Comparison of ENCODE assay signal across 9 cellular contexts in the genomic region with DNA sequence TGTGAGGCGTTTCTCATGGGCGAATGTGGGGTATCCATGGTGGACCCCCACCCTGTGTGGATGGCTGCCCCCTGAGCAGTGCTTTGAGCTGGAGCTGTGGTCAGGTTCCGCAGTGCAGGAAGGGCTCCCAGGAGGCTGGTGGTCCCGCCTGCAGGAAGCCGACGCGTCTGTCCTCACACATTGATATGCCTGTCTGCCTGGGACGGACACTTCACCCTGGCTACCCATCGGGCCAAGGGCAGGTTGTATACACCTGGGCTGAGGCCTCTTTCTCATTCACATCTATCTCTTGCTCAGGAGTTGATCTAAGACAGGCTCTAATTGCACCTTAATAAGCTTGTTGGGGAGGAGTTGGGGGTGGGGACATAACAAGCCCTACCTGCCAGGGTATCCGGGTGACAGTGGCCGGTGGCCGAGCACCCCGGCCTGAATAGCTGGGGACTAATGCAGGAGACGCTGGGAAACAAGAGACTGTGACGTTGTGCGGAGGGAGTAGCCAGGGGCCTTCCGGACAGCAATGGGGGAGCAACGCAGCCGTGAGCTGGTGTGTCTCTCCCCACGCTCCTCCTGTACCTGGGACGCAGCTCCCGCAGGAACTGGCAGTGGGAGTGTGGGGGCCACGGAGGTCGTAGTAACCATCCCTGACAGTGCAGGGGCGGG. TPM values are rescaled to one million over a fixed set of nuclear protein-coding genes. Genes with fewer than 3 reads are reported as not detected.
A peak's percentile ranks its signal among the peaks of the same experiment; 100 is the strongest.
DNase-seq lines count a peak whose midpoint lies in the region; ATAC-seq and TF ChIP-seq lines count a peak whose summit lies in the region.
"Had no signal": no experiment of that assay in that cellular context is flagged by ENCODE, and none has a peak within 500 bp of the region (broad histone marks: within the 10 kb centered on the region; RNA-seq: fewer than 3 reads in every experiment).

No MANE protein-coding gene starts in this region.

- H3K27me3 ChIP-seq in CD4-positive, CD25-positive, alpha-beta regulatory T cell (ENCODE audit: control insufficient read depth, insufficient read depth, low read length) = no peaks in the 10 kb centered on the region

- H3K9me3 Mint-ChIP-seq in CD4-positive, CD25-positive, alpha-beta regulatory T cell = no peaks in the 10 kb centered on the region
- H3K9me3 Mint-ChIP-seq in nephron = no peaks in the 10 kb centered on the region
- H3K9me3 Mint-ChIP-seq: activated T-cell treated with anti-CD3 and anti-CD28 coated beads, Interleukin-2, amount 50 U/mL, for 72 hours had no signal

- no peaks in the 10 kb centered on the region for H3K4me1 ChIP-seq in CD4-positive, CD25-positive, alpha-beta regulatory T cell (ENCODE audit: control insufficient read depth, insufficient read depth, low read length, poor library complexity, severe bottlenecking)

- H3K27ac ChIP-seq in CD4-positive, CD25-positive, alpha-beta regulatory T cell (ENCODE audit: insufficient read depth, low read length, poor library complexity, severe bottlenecking) = no peak overlapping the region

- no peak overlapping the region for H3K27ac Mint-ChIP-seq in CD4-positive, CD25-positive, alpha-beta regulatory T cell
- peak overlapping the region; percentile 79 to 96 (median 95) for H3K27ac Mint-ChIP-seq in nephron
- H3K27ac Mint-ChIP-seq: activated T-cell treated with anti-CD3 and anti-CD28 coated beads, Interleukin-2, amount 50 U/mL, for 72 hours had no signal

- no peaks in the 10 kb centered on the region for H3K9me3 ChIP-seq in CD4-positive, CD25-positive, alpha-beta regulatory T cell (ENCODE audit: control insufficient read depth in 2 of 2, low read length in 2 of 2)

- peaks cover 0 to 4% (median 2%) of the 10 kb centered on the region in 4 donors for H3K4me1 Mint-ChIP-seq in CD4-positive, CD25-positive, alpha-beta regulatory T cell
- H3K4me1 Mint-ChIP-seq in nephron = peaks cover 22% of the 10 kb centered on the region

- H3K4me3 ChIP-seq in CD4-positive, CD25-positive, alpha-beta regulatory T cell (ENCODE audit: low read depth, low read length) = no peak overlapping the region

- H3K27me3 Mint-ChIP-seq in CD4-positive, CD25-positive, alpha-beta regulatory T cell = no peaks in the 10 kb centered on the region
- H3K27me3 Mint-ChIP-seq in nephron (ENCODE audit: low read depth) = no peaks in the 10 kb centered on the region

- peak in 2 of 3 donors; percentile 36 to 59 for DNase-seq in CD4-positive, CD25-positive, alpha-beta regulatory T cell
- peak; percentile 74 to 82 for DNase-seq in NCI-H1930 (lab: John Stamatoyannopoulos, UW)
- peak; percentile 37 for DNase-seq in dermis blood vessel endothelial cell
- DNase-seq in A172 (ENCODE audit: low spot score) = no peak
- no peak for DNase-seq in GDM1 (lab: John Stamatoyannopoulos, UW)
- DNase-seq: activated T-cell treated with anti-CD3 and anti-CD28 coated beads, Interleukin-2, amount 50 U/mL, for 72 hours had no signal

- peaks cover 7% of the 10 kb centered on the region for H3K36me3 ChIP-seq in CD4-positive, CD25-positive, alpha-beta regulatory T cell (ENCODE audit: control insufficient read depth, insufficient read depth, low read length)

- peaks cover 3% of the 10 kb centered on the region for H3K36me3 Mint-ChIP-seq in CD4-positive, CD25-positive, alpha-beta regulatory T cell
- peaks cover 9% of the 10 kb centered on the region for H3K36me3 Mint-ChIP-seq in nephron (ENCODE audit: low read depth)

- ATAC-seq in CD4-positive, CD25-positive, alpha-beta regulatory T cell (ENCODE audit: low read depth in 2 of 2) = no peak
- ATAC-seq in HG02970 (IDR thresholded peaks at IDR 0.05; ENCODE audit: low FRiP score, unreplicated experiment) (no peak), GM19324 (IDR thresholded peaks at IDR 0.05; ENCODE audit: low FRiP score, unreplicated experiment) (no peak)

- no peak for TF ChIP-seq CTCF in nephron (IDR thresholded peaks at IDR 0.05; ENCODE audit: unreplicated experiment in 3 of 3)

- peak overlapping the region in 1 of 4 donors; percentile 33 for H3K4me3 Mint-ChIP-seq in CD4-positive, CD25-positive, alpha-beta regulatory T cell
- peak overlapping the region; percentile 72 to 79 (median 78) for H3K4me3 Mint-ChIP-seq in nephron
- H3K4me3 Mint-ChIP-seq: activated T-cell treated with anti-CD3 and anti-CD28 coated beads, Interleukin-2, amount 50 U/mL, for 72 hours had no signal

RNA-seq across cellular contexts. Expression of gene PDXK, which starts 21.7 kb away (rescaled TPM):
- total RNA-seq in CD4-positive, CD25-positive, alpha-beta regulatory T cell = 80.9 TPM
- polyA plus RNA-seq in CD4-positive, CD25-positive, alpha-beta regulatory T cell = 10 to 100 TPM; 28.5 to 73.1 (median 36.7) TPM
- total RNA-seq in dermis blood vessel endothelial cell = 47.0 and 87.4 TPM in 2 replicates
- 313 and 330 TPM in 2 replicates for total RNA-seq in A172 (2014; rRNA removed; shearing (Covaris generic))

RNA-seq across cellular contexts. Expression of gene CSTB, which starts 35.5 kb away (rescaled TPM):
- total RNA-seq in CD4-positive, CD25-positive, alpha-beta regulatory T cell = 24.5 TPM
- polyA plus RNA-seq in CD4-positive, CD25-positive, alpha-beta regulatory T cell = 100 to 1,000 TPM in 2 of 4 donors, 10 to 100 TPM in 2; 83.8 to 138 (median 93.9) TPM
- total RNA-seq in dermis blood vessel endothelial cell = 6.3 and 8.5 TPM in 2 replicates
- 106 and 145 TPM in 2 replicates for total RNA-seq in A172 (2014; rRNA removed; shearing (Covaris generic))

RNA-seq across cellular contexts. Expression of gene RRP1, which starts 48.8 kb away (rescaled TPM):
- total RNA-seq in CD4-positive, CD25-positive, alpha-beta regulatory T cell = 24.1 TPM
- polyA plus RNA-seq in CD4-positive, CD25-positive, alpha-beta regulatory T cell = 10 to 100 TPM; 12.1 to 17.3 (median 14.2) TPM
- 18.4 and 22.7 TPM in 2 replicates for total RNA-seq in dermis blood vessel endothelial cell
- total RNA-seq in A172 (2014; rRNA removed; shearing (Covaris generic)) = 63.7 and 77.7 TPM in 2 replicates

Comparison
In these comparisons a context has a peak if more than half of its experiments do, and no peak if none do; other contexts are left out.
1. DNase-seq: peak in CD4-positive, CD25-positive, alpha-beta regulatory T cell (2 of 3), NCI-H1930 (2 of 2) and dermis blood vessel endothelial cell (single experiment); none in A172 (single experiment) and GDM1 (single experiment).
2. H3K27ac Mint-ChIP-seq: peak in nephron (3 of 3); none in CD4-positive, CD25-positive, alpha-beta regulatory T cell (0 of 3).